14 cellular contexts compared by ENCODE assay signal in the genomic region with DNA sequence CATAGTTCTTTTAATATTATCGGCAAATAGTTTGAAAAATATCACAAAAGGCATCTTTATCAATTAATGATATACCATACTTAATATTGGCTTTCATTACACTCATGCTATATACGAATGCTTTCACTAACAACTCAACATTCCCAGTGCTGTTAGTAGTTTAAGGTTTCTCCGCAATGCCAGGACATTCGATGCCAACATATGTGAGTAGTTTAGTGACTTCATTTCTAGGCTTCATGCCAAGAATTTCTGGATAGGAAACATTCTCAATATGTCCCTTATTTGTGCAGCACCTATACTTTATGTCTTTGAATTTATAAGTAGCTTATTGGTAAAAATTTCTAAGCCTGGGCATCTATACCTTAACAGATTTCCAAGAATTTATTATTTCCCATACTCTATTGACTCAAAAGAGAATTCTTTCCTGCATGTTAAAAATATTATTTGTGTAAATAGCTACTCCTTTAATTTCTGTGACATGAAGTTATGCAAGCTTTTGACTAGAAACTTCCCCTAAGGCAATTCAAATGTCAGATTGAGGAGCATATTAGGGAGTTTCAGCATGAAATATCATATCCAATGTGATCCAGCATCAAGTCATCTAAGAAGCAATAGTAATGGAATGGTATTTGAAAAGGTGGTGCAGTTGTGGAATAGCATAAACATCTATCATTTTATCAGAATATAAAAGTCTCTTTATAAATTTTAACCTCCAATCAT.
DNase-seq lines count a peak whose midpoint lies in the region; ATAC-seq, FAIRE-seq and TF ChIP-seq lines count a peak whose summit lies in the region.
"Had no signal": no experiment of that assay in that cellular context is flagged by ENCODE, and none has a peak within 500 bp of the region (broad histone marks: within the 10 kb centered on the region; RNA-seq: fewer than 3 reads in every experiment).

No MANE protein-coding gene starts in this region.

- intact Hi-C loops in Right ventricle myocardium superior (cut with DNase I) (no loop called here), left ventricle myocardium superior (cut with micrococcal nuclease) (no loop called here), esophagus muscularis mucosa (cut with DNase I) (no loop called here)
- intact Hi-C loops in naive thymus-derived CD4-positive, alpha-beta T cell (cut with micrococcal nuclease): no loop called here

- peaks cover 9 to 37% (median 22%) of the 10 kb centered on the region in 11 donors for H3K9me3 Mint-ChIP-seq in naive thymus-derived CD4-positive, alpha-beta T cell

- TF ChIP-seq EP300 in esophagus muscularis mucosa (IDR thresholded peaks at IDR 0.05): no peak

- H3K36me3 ChIP-seq in naive thymus-derived CD4-positive, alpha-beta T cell (ENCODE audit: control insufficient read depth in 2 of 3, insufficient read depth in 3 of 3, low read length in 3 of 3): no peaks in the 10 kb centered on the region
- no peaks in the 10 kb centered on the region for H3K36me3 ChIP-seq in esophagus muscularis mucosa
- H3K36me3 ChIP-seq: left lung had no signal

- CTCF ChIA-PET in naive thymus-derived CD4-positive, alpha-beta T cell (lab: Charles Lee): no interaction called here

- H3K27me3 ChIP-seq in naive thymus-derived CD4-positive, alpha-beta T cell (ENCODE audit: control insufficient read depth in 2 of 2, insufficient read depth in 2 of 2, low read length in 2 of 2): no peaks in the 10 kb centered on the region
- H3K27me3 ChIP-seq in esophagus muscularis mucosa: no peaks in the 10 kb centered on the region
- H3K27me3 ChIP-seq: left lung had no signal

- H3K9me3 ChIP-seq in naive thymus-derived CD4-positive, alpha-beta T cell (ENCODE audit: control insufficient read depth in 2 of 3, low read length in 3 of 3): peaks cover 0 to 16% (median 0%) of the 10 kb centered on the region in 3 experiments
- H3K9me3 ChIP-seq in esophagus muscularis mucosa: peaks cover 0 to 6% (median 2%) of the 10 kb centered on the region in 4 donors

- peaks cover 4 to 22% (median 16%) of the 10 kb centered on the region in 5 donors for H3K36me3 Mint-ChIP-seq in naive thymus-derived CD4-positive, alpha-beta T cell
- H3K36me3 Mint-ChIP-seq: IgD-negative memory B cell had no signal

- no peaks in the 10 kb centered on the region for H3K27me3 Mint-ChIP-seq in naive thymus-derived CD4-positive, alpha-beta T cell
- H3K27me3 Mint-ChIP-seq: IgD-negative memory B cell; stimulated activated naive CD8-positive, alpha-beta T cell treated with anti-CD3 and anti-CD28 coated beads, Interleukin-15, Interleukin-2, amounts not matched to agents 100 ng/mL and 50 ng/mL, for 24 hours had no signal

- no peak overlapping the region for H3K27ac ChIP-seq in naive thymus-derived CD4-positive, alpha-beta T cell (ENCODE audit: low read depth, low read length)
- no peak overlapping the region for H3K27ac ChIP-seq in esophagus muscularis mucosa (replicated peaks in 1 of 4)
- H3K27ac ChIP-seq: C4-2B, left lung had no signal

- TF ChIP-seq POLR2A in esophagus muscularis mucosa (IDR thresholded peaks at IDR 0.05; ENCODE audit: low read depth): no peak

- DNase-seq in Right ventricle myocardium superior (no peak), left ventricle myocardium superior (no peak), RPMI7951 (ENCODE audit: low read depth) (peak; percentile 78), fibroblast of gingiva (ENCODE audit: low read depth) (peak; percentile 87), urothelium cell line (ENCODE audit: low spot score) (peak; percentile 36), AML-193 (lab: John Stamatoyannopoulos, UW) (no peak), esophagus muscularis mucosa (ENCODE audit: extremely low spot score) (no peak)
- no peak for DNase-seq in naive thymus-derived CD4-positive, alpha-beta T cell
- DNase-seq: left lung had no signal

- no peak overlapping the region for H3K4me3 Mint-ChIP-seq in naive thymus-derived CD4-positive, alpha-beta T cell
- H3K4me3 Mint-ChIP-seq: IgD-negative memory B cell; stimulated activated naive CD8-positive, alpha-beta T cell treated with anti-CD3 and anti-CD28 coated beads, Interleukin-15, Interleukin-2, amounts not matched to agents 100 ng/mL and 50 ng/mL, for 24 hours had no signal

- POLR2A ChIA-PET in naive thymus-derived CD4-positive, alpha-beta T cell (lab: Charles Lee): no interaction called here

- no peak for TF ChIP-seq CTCF in esophagus muscularis mucosa (IDR thresholded peaks at IDR 0.05)

- no peaks in the 10 kb centered on the region for H3K4me1 Mint-ChIP-seq in naive thymus-derived CD4-positive, alpha-beta T cell
- H3K4me1 Mint-ChIP-seq: IgD-negative memory B cell had no signal

- peak; percentile 46 for ATAC-seq in Right ventricle myocardium superior (ENCODE audit: poor library complexity)
- ATAC-seq in left ventricle myocardium superior: no peak
- ATAC-seq in naive thymus-derived CD4-positive, alpha-beta T cell: no peak
- ATAC-seq: left lung, Right ventricle myocardium inferior had no signal

- no peak for FAIRE-seq in urothelium cell line (lab: Jason Lieb, UNC)

- H3K4me3 ChIP-seq in naive thymus-derived CD4-positive, alpha-beta T cell (ENCODE audit: low read length): no peak overlapping the region
- H3K4me3 ChIP-seq in esophagus muscularis mucosa: no peak overlapping the region
- H3K4me3 ChIP-seq: left lung, smooth muscle cell had no signal

- no peaks in the 10 kb centered on the region for H3K4me1 ChIP-seq in naive thymus-derived CD4-positive, alpha-beta T cell (ENCODE audit: control insufficient read depth in 2 of 2, insufficient read depth in 2 of 2, low read length in 2 of 2)
- H3K4me1 ChIP-seq in esophagus muscularis mucosa: peaks cover 0 to 10% (median 0%) of the 10 kb centered on the region in 4 donors
- H3K4me1 ChIP-seq: left lung had no signal

- H3K27ac Mint-ChIP-seq in naive thymus-derived CD4-positive, alpha-beta T cell: no peak overlapping the region
- H3K27ac Mint-ChIP-seq: IgD-negative memory B cell; stimulated activated naive CD8-positive, alpha-beta T cell treated with anti-CD3 and anti-CD28 coated beads, Interleukin-15, Interleukin-2, amounts not matched to agents 100 ng/mL and 50 ng/mL, for 24 hours had no signal

- 53% methylated on average over 4 of the region's 4 CpGs for WGBS in esophagus muscularis mucosa

Comparison
In these comparisons a context has a peak if more than half of its experiments do, and no peak if none do; other contexts are left out.
1. DNase-seq: peak in RPMI7951 (single experiment), fibroblast of gingiva (single experiment) and urothelium cell line (single experiment); none in Right ventricle myocardium superior (single experiment), left ventricle myocardium superior (single experiment), naive thymus-derived CD4-positive, alpha-beta T cell (0 of 9), AML-193 (0 of 2) and esophagus muscularis mucosa (single experiment).